In the genomic region with DNA sequence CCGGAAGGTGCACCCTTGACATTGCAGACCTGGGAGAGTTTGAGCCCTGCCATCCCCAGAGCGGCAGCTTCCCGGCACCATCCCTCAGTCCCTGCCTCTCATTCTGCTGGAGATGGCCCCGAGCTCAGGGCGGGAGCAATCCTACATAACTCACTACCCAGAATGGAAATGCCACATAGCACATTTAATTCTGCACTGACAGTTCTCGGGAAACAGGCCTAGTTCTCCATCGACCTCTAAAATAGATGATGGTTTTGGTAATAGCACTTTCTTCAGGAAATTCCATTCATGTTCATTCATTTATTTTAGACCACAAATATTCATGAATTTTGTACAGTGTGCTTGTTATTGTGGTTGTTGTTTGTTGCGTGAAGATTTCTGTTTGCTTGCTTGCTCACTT, we compare ENCODE assay signal across 24 cellular contexts.
DNase-seq lines count a peak whose midpoint lies in the region; ATAC-seq, FAIRE-seq and TF ChIP-seq lines count a peak whose summit lies in the region.
"Had no signal": no experiment of that assay in that cellular context is flagged by ENCODE, and none has a peak within 500 bp of the region (broad histone marks: within the 10 kb centered on the region; RNA-seq: fewer than 3 reads in every experiment).

No MANE protein-coding gene starts in this region.

- no peak overlapping the region for H3K4me3 ChIP-seq in bronchial epithelial cell (ENCODE audit: low read depth, low read length)
- no peak overlapping the region for H3K4me3 ChIP-seq in transverse colon
- H3K4me3 ChIP-seq: colonic mucosa, heart right ventricle, suprapubic skin had no signal

- no peak for ATAC-seq in effector memory CD8-positive, alpha-beta T cell (replicated peaks)
- ATAC-seq in HG03469 (IDR thresholded peaks at IDR 0.05; ENCODE audit: unreplicated experiment) = no peak

- WGBS in transverse colon (ENCODE audit: low coverage in 1 of 2), 2 donors = 77 to 87% methylated on average over 3 to 8 of the region's 8 CpGs

- no peak for TF ChIP-seq POLR2A in transverse colon (IDR thresholded peaks at IDR 0.05)

- peaks cover 3% of the 10 kb centered on the region for H3K36me3 Mint-ChIP-seq in effector memory CD8-positive, alpha-beta T cell (ENCODE audit: insufficient read depth)
- H3K36me3 Mint-ChIP-seq: immature natural killer cell, naive B cell had no signal

- no peak overlapping the region for H3K27ac Mint-ChIP-seq in effector memory CD8-positive, alpha-beta T cell
- H3K27ac Mint-ChIP-seq: activated CD4-positive, alpha-beta T cell treated with anti-CD3 and anti-CD28 coated beads, Interleukin-2, amount 10 ng/mL, durations not matched to agents 7 days and 5 days; immature natural killer cell; naive B cell; progenitor cell of endocrine pancreas had no signal

- H3K4me1 ChIP-seq in transverse colon = peaks cover 5 to 11% (median 8%) of the 10 kb centered on the region in 4 donors
- H3K4me1 ChIP-seq: colonic mucosa had no signal

- TF ChIP-seq EP300 in transverse colon (IDR thresholded peaks at IDR 0.05; ENCODE audit: low read depth) = no peak

- no peak overlapping the region for H3K4me3 Mint-ChIP-seq in effector memory CD8-positive, alpha-beta T cell
- H3K4me3 Mint-ChIP-seq: activated CD4-positive, alpha-beta T cell treated with anti-CD3 and anti-CD28 coated beads, Interleukin-2, amount 10 ng/mL, durations not matched to agents 7 days and 5 days; immature natural killer cell; naive B cell had no signal

- peaks cover 30 to 46% of the 10 kb centered on the region in 2 donors for H3K27me3 Mint-ChIP-seq in effector memory CD8-positive, alpha-beta T cell
- H3K27me3 Mint-ChIP-seq: activated CD4-positive, alpha-beta T cell treated with anti-CD3 and anti-CD28 coated beads, Interleukin-2, amount 10 ng/mL, durations not matched to agents 7 days and 5 days had no signal

- H3K27ac ChIP-seq in transverse colon = peak overlapping the region in 3 of 4 donors; percentile 8 to 49 (median 10)
- H3K27ac ChIP-seq: colonic mucosa, HL-60, suprapubic skin had no signal

- no peaks in the 10 kb centered on the region for H3K9me3 Mint-ChIP-seq in effector memory CD8-positive, alpha-beta T cell
- H3K9me3 Mint-ChIP-seq: activated CD4-positive, alpha-beta T cell treated with anti-CD3 and anti-CD28 coated beads, Interleukin-2, amount 10 ng/mL, durations not matched to agents 7 days and 5 days; immature natural killer cell had no signal

- TF ChIP-seq CTCF in bronchial epithelial cell (IDR thresholded peaks at IDR 0.05; ENCODE audit: insufficient read depth, low read length, severe bottlenecking) = no peak
- TF ChIP-seq CTCF in transverse colon (IDR thresholded peaks at IDR 0.05) = no peak

- DNase-seq in M059J (ENCODE audit: low read depth) = peak; percentile 69
- peak; percentile 8 for DNase-seq in bronchial epithelial cell (ENCODE audit: low read depth)
- DNase-seq in iris pigment epithelial cell (ENCODE audit: low read depth) = peak; percentile 54
- DNase-seq in transverse colon = no peak
- DNase-seq in frontal cortex (ENCODE audit: low spot score in 2 of 2) = no peak
- no peak for DNase-seq in Ammon's horn (ENCODE audit: low spot score)
- no peak for DNase-seq in effector memory CD8-positive, alpha-beta T cell
- DNase-seq: activated CD4-positive, alpha-beta T cell treated with anti-CD3 and anti-CD28 coated beads, Interleukin-2, amount 10 ng/mL, durations not matched to agents 7 days and 5 days; activated CD8-positive, alpha-beta memory T cell treated with anti-CD3 and anti-CD28 coated beads, Interleukin-2, amount 50 U/mL, for 48 hours; activated gamma-delta T cell treated with Interleukin-2 at 50 U/mL for 16 hours; amygdala; C1 segment of cervical spinal cord; colonic mucosa; GDM1; GOT3; heart right ventricle; immature natural killer cell; naive B cell; NCI-H2029; RPMI8226 had no signal

- in situ Hi-C loops in transverse colon (cut with MboI; ENCODE audit: low pct_ligation_motif_present in 1 of 4, low pct_unique_long_range_greater_than_20kb in 1 of 4, low sequenced_read_pairs in 3 of 4) = no loop called here

- FAIRE-seq in bronchial epithelial cell (lab: Jason Lieb, UNC) (no peak), frontal cortex (lab: Jason Lieb, UNC) (no peak)

- H3K4me1 Mint-ChIP-seq in effector memory CD8-positive, alpha-beta T cell (ENCODE audit: low read depth in 2 of 2) = no peaks in the 10 kb centered on the region
- H3K4me1 Mint-ChIP-seq: activated CD4-positive, alpha-beta T cell treated with anti-CD3 and anti-CD28 coated beads, Interleukin-2, amount 10 ng/mL, durations not matched to agents 7 days and 5 days; immature natural killer cell; naive B cell had no signal

- H3K27me3 ChIP-seq in bronchial epithelial cell (ENCODE audit: control insufficient read depth, insufficient read depth, low read length) (no peaks in the 10 kb centered on the region), transverse colon (no peaks in the 10 kb centered on the region)
- H3K27me3 ChIP-seq: colonic mucosa, heart right ventricle, suprapubic skin had no signal

- H3K36me3 ChIP-seq in bronchial epithelial cell (ENCODE audit: control insufficient read depth, insufficient read depth, low read length) = no peaks in the 10 kb centered on the region
- no peaks in the 10 kb centered on the region for H3K36me3 ChIP-seq in transverse colon
- H3K36me3 ChIP-seq: colonic mucosa, heart right ventricle, suprapubic skin had no signal

- no peaks in the 10 kb centered on the region for H3K9me3 ChIP-seq in transverse colon
- H3K9me3 ChIP-seq: colonic mucosa, heart right ventricle, suprapubic skin had no signal

- intact Hi-C loops in transverse colon (cut with DNase I; ENCODE audit: low total_unique reads) = no loop called here

Comparison
In these comparisons a context has a peak if more than half of its experiments do, and no peak if none do; other contexts are left out.
1. DNase-seq: peak in M059J (single experiment), bronchial epithelial cell (single experiment) and iris pigment epithelial cell (single experiment); none in transverse colon (single experiment), frontal cortex (0 of 2), Ammon's horn (single experiment) and effector memory CD8-positive, alpha-beta T cell (0 of 3).